20 cellular contexts compared by ENCODE assay signal in genomic region chr4:6598127-6598526, GRCh38.
"Had no signal": no experiment of that assay in that cellular context is flagged by ENCODE, and none has a peak within 500 bp of the region (broad histone marks: within the 10 kb centered on the region; RNA-seq: fewer than 3 reads in every experiment).

No MANE protein-coding gene starts in this region.

- H3K4me1 ChIP-seq: left lung, parathyroid adenoma, testis, tibial artery had no signal

- H3K4me3 ChIP-seq: left lung, mucosa of descending colon, smooth muscle cell, testis, tibial artery had no signal

- H3K79me2 ChIP-seq: parathyroid adenoma had no signal

- H3K9me3 ChIP-seq: mucosa of descending colon, testis had no signal

- H3K4me2 ChIP-seq: smooth muscle cell had no signal

- H3K9ac ChIP-seq: parathyroid adenoma had no signal

- ATAC-seq: left lung; mucosa of descending colon; natural killer cell treated with Interleukin-12 subunit alpha and Interleukin-12 subunit beta and Interleukin-15 and Interleukin-18, amount 100 ng/mL, for 72 hours; sciatic nerve; stimulated activated naive CD8-positive, alpha-beta T cell treated with anti-CD3 and anti-CD28 coated beads, Interleukin-15, amount 100 ng/mL, for 72 hours had no signal

- H2AFZ ChIP-seq: parathyroid adenoma had no signal

- H3K27ac ChIP-seq: left lung, parathyroid adenoma, testis, tibial artery had no signal

- DNase-seq: cortex of kidney; effector CD4-positive, alpha-beta T cell; left cardiac atrium; mesenchymal stem cell; naive B cell; stimulated activated CD4-positive, alpha-beta T cell treated with anti-CD3 and anti-CD28 coated beads, Interleukin-12 subunit alpha, Interleukin-12 subunit beta, amount 100 ng/mL, for 4 hours; stimulated activated CD4-positive, alpha-beta T cell treated with anti-CD3 and anti-CD28 coated beads, Interleukin-1b, Interleukin-23, amount 100 ng/mL, for 48 hours; stimulated activated CD4-positive, alpha-beta T cell treated with anti-CD3 and anti-CD28 coated beads, Interleukin-4, amount 100 ng/mL, for 1 hour; stimulated activated CD8-positive, alpha-beta memory T cell treated with anti-CD3 and anti-CD28 coated beads, Interleukin-4, amount 100 ng/mL, for 48 hours; stimulated activated naive CD4-positive, alpha-beta T cell; stimulated activated naive CD8-positive, alpha-beta T cell treated with anti-CD3 and anti-CD28 coated beads, Interleukin-15, amount 100 ng/mL, for 72 hours; testis; tibial artery had no signal

- FAIRE-seq: frontal cortex had no signal

- H3K27me3 ChIP-seq: left lung, testis, tibial artery had no signal
